ENCODE assay signal across 9 cellular contexts in the genomic region with DNA sequence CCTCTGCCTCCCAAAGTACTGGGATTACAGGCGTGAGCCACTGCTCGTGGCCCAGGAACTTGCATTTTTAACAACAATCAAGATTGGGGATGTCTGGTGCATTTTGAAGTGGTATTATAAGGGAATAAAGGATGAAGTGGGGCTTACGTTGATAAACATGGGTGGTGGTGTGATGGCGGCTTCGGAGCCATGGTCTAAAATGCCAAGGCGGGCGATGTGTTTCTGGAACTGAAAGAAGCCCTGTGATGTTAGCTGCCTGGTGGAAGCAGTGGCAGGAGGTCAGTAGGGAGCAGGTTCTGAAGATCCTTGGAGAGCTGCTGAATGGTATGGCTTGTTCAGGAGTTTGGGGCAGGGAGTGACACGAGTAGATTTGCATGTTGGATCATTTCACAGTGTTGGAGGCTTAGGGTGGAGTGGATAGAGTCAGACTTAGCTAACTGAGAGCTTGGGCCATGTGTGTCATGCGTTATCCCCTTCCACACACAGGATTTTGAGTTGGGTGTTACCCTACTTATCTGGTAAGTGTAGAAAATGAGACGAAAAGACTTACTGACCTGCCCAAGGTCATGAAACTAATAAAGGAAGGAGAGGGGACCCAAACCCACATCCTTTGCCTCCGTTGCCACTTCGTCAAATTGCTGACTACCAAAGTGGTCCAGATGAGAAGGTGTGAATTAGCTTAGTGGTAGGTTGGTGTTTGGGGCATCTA. TPM values are rescaled to one million over a fixed set of nuclear protein-coding genes. Genes with fewer than 3 reads are reported as not detected.
DNase-seq lines count a peak whose midpoint lies in the region; ATAC-seq, FAIRE-seq and TF ChIP-seq lines count a peak whose summit lies in the region.
"Had no signal": no experiment of that assay in that cellular context is flagged by ENCODE, and none has a peak within 500 bp of the region (broad histone marks: within the 10 kb centered on the region; RNA-seq: fewer than 3 reads in every experiment).

No MANE protein-coding gene starts in this region.

- H3K4me3 ChIP-seq in heart left ventricle = peak overlapping the region in 9 of 12 donors; percentile 71 to 96 (median 85)
- H3K4me3 ChIP-seq in kidney (ENCODE audit: low read length in 2 of 2) = peak overlapping the region; percentile 8 to 95
- H3K4me3 ChIP-seq in upper lobe of right lung = peak overlapping the region; percentile 63

- ATAC-seq in heart left ventricle (no peak), Right ventricle myocardium inferior (no peak), upper lobe of right lung (no peak), HG03159 (IDR thresholded peaks at IDR 0.05; ENCODE audit: unreplicated experiment) (no peak), GM18861 (IDR thresholded peaks at IDR 0.05; ENCODE audit: unreplicated experiment) (no peak)

- H3K27me3 ChIP-seq in heart left ventricle = no peaks in the 10 kb centered on the region
- H3K27me3 ChIP-seq in upper lobe of right lung = no peaks in the 10 kb centered on the region

- no peak for FAIRE-seq in kidney (lab: Jason Lieb, UNC)

- TF ChIP-seq CTCF in heart left ventricle (IDR thresholded peaks at IDR 0.05) (no peak), kidney (IDR thresholded peaks at IDR 0.05; ENCODE audit: borderline replicate concordance, extremely low read depth, insufficient read depth) (no peak), upper lobe of right lung (IDR thresholded peaks at IDR 0.05) (no peak)

- H3K4me1 ChIP-seq in heart left ventricle (peaks cover 0 to 52% (median 30%) of the 10 kb centered on the region in 12 donors), kidney (ENCODE audit: control insufficient read depth in 1 of 2, insufficient read depth in 1 of 2, low read depth in 1 of 2, low read length in 2 of 2) (peaks cover 5 to 26% of the 10 kb centered on the region in 2 donors), upper lobe of right lung (peaks cover 24% of the 10 kb centered on the region)

- H3K27ac ChIP-seq in heart left ventricle = peak overlapping the region in 3 of 12 donors; percentile 16 to 87 (median 27)
- no peak overlapping the region for H3K27ac ChIP-seq in kidney (ENCODE audit: low read depth in 2 of 2, low read length in 2 of 2)
- no peak overlapping the region for H3K27ac ChIP-seq in upper lobe of right lung

- H3K36me3 ChIP-seq in heart left ventricle = peaks cover 0 to 20% (median 16%) of the 10 kb centered on the region in 9 donors
- H3K36me3 ChIP-seq in kidney (ENCODE audit: control insufficient read depth in 1 of 2, insufficient read depth in 2 of 2, low read length in 2 of 2) = peaks cover 7 to 11% of the 10 kb centered on the region in 2 donors
- peaks cover 18% of the 10 kb centered on the region for H3K36me3 ChIP-seq in upper lobe of right lung

- intact Hi-C loops in heart left ventricle (cut with DNase I) (loop anchor here in 9 of 10 donors (5.0 to 10.0 kb wide), 7 partner anchors 50 to 330 kb away; a partner anchor contains a TSS), Right ventricle myocardium inferior (cut with DNase I) (loop anchor here (2.0 kb wide), 1 partner anchor 22 kb away; no protein-coding TSS in a partner anchor), kidney (cut with DNase I) (no loop called here), upper lobe of right lung (cut with DNase I) (no loop called here)

- TF ChIP-seq POLR2A in heart left ventricle (IDR thresholded peaks at IDR 0.05) = no peak

- H3K9me3 ChIP-seq in heart left ventricle = no peaks in the 10 kb centered on the region
- H3K9me3 ChIP-seq in kidney (ENCODE audit: control insufficient read depth in 1 of 2, low read length in 2 of 2) = no peaks in the 10 kb centered on the region
- H3K9me3 ChIP-seq in upper lobe of right lung = no peaks in the 10 kb centered on the region

- DNase-seq in heart left ventricle = peak in 1 of 5 donors; percentile 12
- DNase-seq in Right ventricle myocardium inferior (ENCODE audit: missing footprints) = no peak
- peak; percentile 51 for DNase-seq in activated CD8-positive, alpha-beta memory T cell treated with anti-CD3 and anti-CD28 coated beads, Interleukin-2, amount 50 U/mL, for 48 hours
- DNase-seq in kidney = peak; percentile 48
- no peak for DNase-seq in upper lobe of right lung
- DNase-seq in putamen (ENCODE audit: low spot score) = no peak
- DNase-seq: SHP77 treated with DMSO at 0.1 percent for 48 hours had no signal

- H3K9ac ChIP-seq in kidney (ENCODE audit: low read length in 2 of 2) = no peak overlapping the region

- 82 to 89% (median 88%) methylated on average over 12 of the region's 12 CpGs for WGBS in heart left ventricle, 4 donors

RNA-seq across cellular contexts. Expression of a gene that starts 1.5 kb away (rescaled TPM):
- total RNA-seq in heart left ventricle = 10 to 100 TPM; 21.7 to 43.8 (median 27.7) TPM
- polyA plus RNA-seq in heart left ventricle = 10 to 100 TPM; 21.9 to 24.4 TPM
- 30.6 TPM for total RNA-seq in Right ventricle myocardium inferior
- 50.2 TPM for total RNA-seq in kidney
- 63.4 TPM for polyA plus RNA-seq in kidney (ENCODE audit: insufficient read depth, low read depth, low replicate concordance)
- 51.2 TPM for total RNA-seq in upper lobe of right lung

RNA-seq across cellular contexts. Expression of a gene that starts 24.5 kb away (rescaled TPM):
- total RNA-seq in heart left ventricle (100 to 1,000 TPM in 8 of 9 donors, 10 to 100 TPM in 1; 97.8 to 482 (median 138) TPM), Right ventricle myocardium inferior (138 TPM), kidney (200 TPM), upper lobe of right lung (355 TPM)
- polyA plus RNA-seq in heart left ventricle (100 to 1,000 TPM in 1 of 2 donors, 10 to 100 TPM in 1; 92.2 to 122 TPM), kidney (ENCODE audit: insufficient read depth, low read depth, low replicate concordance) (234 TPM)

RNA-seq across cellular contexts. Expression of a gene that starts 36.7 kb away (rescaled TPM):
- total RNA-seq in heart left ventricle (under 1 TPM; 0.07 to 0.64 (median 0.25) TPM), Right ventricle myocardium inferior (0.27 TPM), kidney (not detected), upper lobe of right lung (3.0 TPM)
- polyA plus RNA-seq in heart left ventricle (under 1 TPM in 1 of 2 donors, not detected in 1; 0.17 TPM), kidney (ENCODE audit: insufficient read depth, low read depth, low replicate concordance) (0.17 TPM)

RNA-seq across cellular contexts. Expression of a gene that starts 49.6 kb away (rescaled TPM):
- total RNA-seq in heart left ventricle (100 to 1,000 TPM in 7 of 9 donors, 10 to 100 TPM in 2; 38.5 to 153 (median 116) TPM), Right ventricle myocardium inferior (132 TPM), kidney (67.7 TPM), upper lobe of right lung (59.7 TPM)
- polyA plus RNA-seq in heart left ventricle (100 to 1,000 TPM in 1 of 2 donors, 10 to 100 TPM in 1; 66.4 to 130 TPM), kidney (ENCODE audit: insufficient read depth, low read depth, low replicate concordance) (251 TPM)

Comparison
In these comparisons a context has a peak if more than half of its experiments do, and no peak if none do; other contexts are left out.
1. DNase-seq: peak in activated CD8-positive, alpha-beta memory T cell treated with anti-CD3 and anti-CD28 coated beads, Interleukin-2, amount 50 U/mL, for 48 hours (single experiment) and kidney (single experiment); none in Right ventricle myocardium inferior (single experiment), upper lobe of right lung (single experiment) and putamen (single experiment).
2. intact Hi-C loops: an anchor here in heart left ventricle (5.0 to 10.0 kb wide) and Right ventricle myocardium inferior (2.0 kb wide); none called in kidney and upper lobe of right lung.
3. Peak in every context shown above with its lines, with median percentiles within 50 percentile points of each other: H3K4me3 ChIP-seq.